Comparison of ENCODE assay signal across 8 cellular contexts in genomic region chr5:180860887-180861822, GRCh38. TPM values are rescaled to one million over a fixed set of nuclear protein-coding genes. Genes with fewer than 3 reads are reported as not detected.
DNase-seq lines count a peak whose midpoint lies in the region; ATAC-seq and TF ChIP-seq lines count a peak whose summit lies in the region.

TSS of gene ZFP62 (minus strand) at chr5:180861276. CDS start at chr5:180861219, 57 bp downstream.

- H3K4me1 ChIP-seq in left ventricle myocardium inferior (peaks cover 23% of the 10 kb centered on the region), prostate gland (replicated peaks) (no peaks in the 10 kb centered on the region)

- peak; percentile 73 for TF ChIP-seq POLR2A in GM15510 (IDR thresholded peaks at IDR 0.05; ENCODE audit: borderline replicate concordance, extremely low read depth, insufficient read length)
- TF ChIP-seq POLR2A in prostate gland (IDR thresholded peaks at IDR 0.05), result peak; percentile 57

- H3K36me3 ChIP-seq in left ventricle myocardium inferior, result peaks cover 9% of the 10 kb centered on the region
- H3K36me3 ChIP-seq in prostate gland, result no peaks in the 10 kb centered on the region

- intact Hi-C loops in T-helper 1 cell treated with Interleukin-12 subunit alpha and Interleukin-12 subunit beta and Interleukin-4 antibody, amounts not matched to agents 30 ng/mL and 1 ng/mL, for 36 hours (cut with micrococcal nuclease), result loop anchor here (1.0 to 5.0 kb wide), 14 partner anchors 8 to 1302 kb away; partner anchors contain the start of genes CANX, CNOT6, MAPK9 and MGAT1
- intact Hi-C loops in left ventricle myocardium inferior (cut with micrococcal nuclease), result no loop called here
- intact Hi-C loops in prostate gland (cut with DNase I), result loop anchor here (2.0 to 10.0 kb wide), 4 partner anchors 59 to 384 kb away; partner anchors contain the start of genes MGAT1 and RACK1

- whole genome bisulfite sequencing in prostate gland, result under 1% methylated on average over 53 of the region's 84 CpGs

- H3K27ac ChIP-seq in left ventricle myocardium inferior (replicated peaks), result peak within 1 kb of the TSS; percentile 96
- peak within 1 kb of the TSS; percentile 89 to 90 for H3K27ac ChIP-seq in prostate gland

- TF ChIP-seq CTCF in left ventricle myocardium inferior (IDR thresholded peaks at IDR 0.05; ENCODE audit: borderline replicate concordance) (peak; percentile 22), prostate gland (IDR thresholded peaks at IDR 0.05) (peak in 1 of 4 experiments; percentile 3)

- peak; percentile 94 for DNase-seq in NCI-H146 (lab: John Stamatoyannopoulos, UW)
- peak; percentile 84 for DNase-seq in amniotic epithelial cell (ENCODE audit: low read depth)
- peak; percentile 91 for DNase-seq in left ventricle myocardium inferior
- DNase-seq in prostate gland (ENCODE audit: low spot score), result peak; percentile 92
- DNase-seq in ureter (ENCODE audit: low spot score), result peak; percentile 94

- H3K4me3 ChIP-seq in left ventricle myocardium inferior (peak within 1 kb of the TSS; percentile 86), prostate gland (peak within 1 kb of the TSS; percentile 77 to 91)

- no peaks in the 10 kb centered on the region for H3K9me3 ChIP-seq in left ventricle myocardium inferior (replicated peaks)
- no peaks in the 10 kb centered on the region for H3K9me3 ChIP-seq in prostate gland

- peaks cover 3% of the 10 kb centered on the region for H3K27me3 ChIP-seq in left ventricle myocardium inferior (ENCODE audit: low read depth)
- H3K27me3 ChIP-seq in prostate gland (replicated peaks; ENCODE audit: insufficient read depth), result no peaks in the 10 kb centered on the region

- ATAC-seq in HG02870 (IDR thresholded peaks at IDR 0.05; ENCODE audit: unreplicated experiment), result peak; percentile 78

RNA-seq across cellular contexts. Expression of gene ZFP62, which starts in this region (rescaled TPM):
- total RNA-seq in T-helper 1 cell treated with Interleukin-12 subunit alpha and Interleukin-12 subunit beta and Interleukin-4 antibody, amounts not matched to agents 30 ng/mL and 1 ng/mL, for 36 hours, result 27.4 and 27.6 TPM in 2 replicates
- 15.9 TPM for total RNA-seq in left ventricle myocardium inferior
- 10 to 100 TPM; 24.5 to 28.1 TPM for total RNA-seq in prostate gland
- 44.8 TPM for total RNA-seq in ureter

Comparison
In these comparisons a context has a peak if more than half of its experiments do, and no peak if none do; other contexts are left out.
1. Peak in every context shown above with its lines: DNase-seq, ATAC-seq, H3K4me3 ChIP-seq and H3K27ac ChIP-seq.